In the genomic region with DNA sequence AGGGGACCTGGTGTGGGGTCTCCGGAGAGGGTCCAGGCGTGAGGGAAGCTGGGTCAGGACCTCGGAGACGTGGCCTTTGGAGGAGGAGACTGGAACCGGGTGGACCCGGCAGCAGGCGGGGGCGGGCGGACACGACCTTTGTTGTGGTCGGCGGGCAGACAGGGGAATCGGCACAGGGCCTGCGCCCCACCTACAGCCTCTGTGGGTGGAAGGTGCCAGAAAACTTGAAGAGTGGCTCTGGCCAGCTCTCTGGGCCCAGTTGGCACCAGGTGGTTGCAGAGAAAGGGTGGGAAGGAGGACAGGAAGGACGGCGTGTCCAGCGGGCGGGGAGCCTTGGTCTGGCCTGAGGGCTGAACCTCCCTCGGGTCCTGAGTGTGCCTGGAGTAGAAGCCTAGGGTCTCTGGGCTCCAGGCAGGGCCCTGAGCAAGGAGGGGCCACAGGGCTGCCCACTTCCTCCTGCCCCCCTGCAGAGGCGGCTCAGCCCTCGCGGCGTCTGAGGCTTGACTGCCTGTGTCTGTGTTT, we compare ENCODE assay signal across 1 cellular context.
TF ChIP-seq lines count a peak whose summit lies in the region.

No MANE protein-coding gene starts in this region.

TF ChIP-seq in HepG2, 621 proteins besides CTCF, POLR2A, EP300 and RAD21 (continued from another document and continues in another):
- no peak for TF ChIP-seq RCOR2 (CRISPR knock-in tag; IDR thresholded peaks at IDR 0.05)
- TF ChIP-seq NRL (CRISPR knock-in tag; IDR thresholded peaks at IDR 0.05; ENCODE audit: borderline replicate concordance) = 0 out of 2 replicates have a peak, but pooled peaks have one; percentile 44
- TF ChIP-seq, protein P1, sequence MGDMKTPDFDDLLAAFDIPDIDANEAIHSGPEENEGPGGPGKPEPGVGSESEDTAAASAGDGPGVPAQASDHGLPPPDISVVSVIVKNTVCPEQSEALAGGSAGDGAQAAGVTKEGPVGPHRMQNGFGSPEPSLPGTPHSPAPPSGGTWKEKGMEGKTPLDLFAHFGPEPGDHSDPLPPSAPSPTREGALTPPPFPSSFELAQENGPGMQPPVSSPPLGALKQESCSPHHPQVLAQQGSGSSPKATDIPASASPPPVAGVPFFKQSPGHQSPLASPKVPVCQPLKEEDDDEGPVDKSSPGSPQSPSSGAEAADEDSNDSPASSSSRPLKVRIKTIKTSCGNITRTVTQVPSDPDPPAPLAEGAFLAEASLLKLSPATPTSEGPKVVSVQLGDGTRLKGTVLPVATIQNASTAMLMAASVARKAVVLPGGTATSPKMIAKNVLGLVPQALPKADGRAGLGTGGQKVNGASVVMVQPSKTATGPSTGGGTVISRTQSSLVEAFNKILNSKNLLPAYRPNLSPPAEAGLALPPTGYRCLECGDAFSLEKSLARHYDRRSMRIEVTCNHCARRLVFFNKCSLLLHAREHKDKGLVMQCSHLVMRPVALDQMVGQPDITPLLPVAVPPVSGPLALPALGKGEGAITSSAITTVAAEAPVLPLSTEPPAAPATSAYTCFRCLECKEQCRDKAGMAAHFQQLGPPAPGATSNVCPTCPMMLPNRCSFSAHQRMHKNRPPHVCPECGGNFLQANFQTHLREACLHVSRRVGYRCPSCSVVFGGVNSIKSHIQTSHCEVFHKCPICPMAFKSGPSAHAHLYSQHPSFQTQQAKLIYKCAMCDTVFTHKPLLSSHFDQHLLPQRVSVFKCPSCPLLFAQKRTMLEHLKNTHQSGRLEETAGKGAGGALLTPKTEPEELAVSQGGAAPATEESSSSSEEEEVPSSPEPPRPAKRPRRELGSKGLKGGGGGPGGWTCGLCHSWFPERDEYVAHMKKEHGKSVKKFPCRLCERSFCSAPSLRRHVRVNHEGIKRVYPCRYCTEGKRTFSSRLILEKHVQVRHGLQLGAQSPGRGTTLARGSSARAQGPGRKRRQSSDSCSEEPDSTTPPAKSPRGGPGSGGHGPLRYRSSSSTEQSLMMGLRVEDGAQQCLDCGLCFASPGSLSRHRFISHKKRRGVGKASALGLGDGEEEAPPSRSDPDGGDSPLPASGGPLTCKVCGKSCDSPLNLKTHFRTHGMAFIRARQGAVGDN (CRISPR knock-in tag; IDR thresholded peaks at IDR 0.05) = peak; percentile 79
- 0 out of 2 replicates have a peak, but pooled peaks have one; percentile 50 for TF ChIP-seq ZBTB8A (CRISPR knock-in tag; IDR thresholded peaks at IDR 0.05; ENCODE audit: borderline replicate concordance, low read depth)
- 0 out of 2 replicates have a peak, but pooled peaks have one; percentile 2 for TF ChIP-seq HES4 (CRISPR knock-in tag; IDR thresholded peaks at IDR 0.05; ENCODE audit: borderline replicate concordance)
- no peak for TF ChIP-seq SMAD9 (CRISPR knock-in tag; IDR thresholded peaks at IDR 0.05)
- TF ChIP-seq FOXA3 (CRISPR knock-in tag; IDR thresholded peaks at IDR 0.05) = no peak
- no peak for TF ChIP-seq PHF5A (CRISPR knock-in tag; IDR thresholded peaks at IDR 0.05; ENCODE audit: low read depth, unreplicated experiment)
- TF ChIP-seq, protein P2, sequence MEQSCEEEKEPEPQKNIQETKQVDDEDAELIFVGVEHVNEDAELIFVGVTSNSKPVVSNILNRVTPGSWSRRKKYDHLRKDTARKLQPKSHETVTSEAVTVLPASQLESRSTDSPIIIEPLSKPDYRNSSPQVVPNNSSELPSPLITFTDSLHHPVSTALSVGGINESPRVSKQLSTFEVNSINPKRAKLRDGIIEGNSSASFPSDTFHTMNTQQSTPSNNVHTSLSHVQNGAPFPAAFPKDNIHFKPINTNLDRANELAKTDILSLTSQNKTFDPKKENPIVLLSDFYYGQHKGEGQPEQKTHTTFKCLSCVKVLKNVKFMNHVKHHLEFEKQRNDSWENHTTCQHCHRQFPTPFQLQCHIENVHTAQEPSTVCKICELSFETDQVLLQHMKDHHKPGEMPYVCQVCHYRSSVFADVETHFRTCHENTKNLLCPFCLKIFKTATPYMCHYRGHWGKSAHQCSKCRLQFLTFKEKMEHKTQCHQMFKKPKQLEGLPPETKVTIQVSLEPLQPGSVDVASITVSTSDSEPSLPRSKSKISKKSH (CRISPR knock-in tag; IDR thresholded peaks at IDR 0.05; ENCODE audit: borderline replicate concordance) = no peak
- no peak for TF ChIP-seq ZNF263 (CRISPR knock-in tag; IDR thresholded peaks at IDR 0.05)
- TF ChIP-seq YY1 (IDR thresholded peaks at IDR 0.05; ENCODE audit: insufficient read depth, insufficient replicate concordance, low read depth, low read length) = no peak
- peak; percentile 37; the same call in 1 of the 2 replicates for TF ChIP-seq DMAP1 (CRISPR knock-in tag; IDR thresholded peaks at IDR 0.05)
- TF ChIP-seq FOXC1 (CRISPR knock-in tag; IDR thresholded peaks at IDR 0.05; ENCODE audit: borderline replicate concordance) = no peak
- TF ChIP-seq, protein P3, sequence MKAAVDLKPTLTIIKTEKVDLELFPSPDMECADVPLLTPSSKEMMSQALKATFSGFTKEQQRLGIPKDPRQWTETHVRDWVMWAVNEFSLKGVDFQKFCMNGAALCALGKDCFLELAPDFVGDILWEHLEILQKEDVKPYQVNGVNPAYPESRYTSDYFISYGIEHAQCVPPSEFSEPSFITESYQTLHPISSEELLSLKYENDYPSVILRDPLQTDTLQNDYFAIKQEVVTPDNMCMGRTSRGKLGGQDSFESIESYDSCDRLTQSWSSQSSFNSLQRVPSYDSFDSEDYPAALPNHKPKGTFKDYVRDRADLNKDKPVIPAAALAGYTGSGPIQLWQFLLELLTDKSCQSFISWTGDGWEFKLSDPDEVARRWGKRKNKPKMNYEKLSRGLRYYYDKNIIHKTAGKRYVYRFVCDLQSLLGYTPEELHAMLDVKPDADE (CRISPR knock-in tag; IDR thresholded peaks at IDR 0.05) = no peak
- TF ChIP-seq SOX13 (IDR thresholded peaks at IDR 0.05) = no peak
- peak in 1 of 2 experiments; percentile 39; a peak in 1 of 4 replicates for TF ChIP-seq SOX13 (CRISPR knock-in tag; conservative IDR thresholded peaks at IDR 0.05 in 1 of 2, IDR thresholded peaks at IDR 0.05 in 1 of 2)
- no peak for TF ChIP-seq KMT2B (CRISPR knock-in tag; IDR thresholded peaks at IDR 0.05)
- TF ChIP-seq ZNF615 (CRISPR knock-in tag; IDR thresholded peaks at IDR 0.05; ENCODE audit: borderline replicate concordance) = no peak
- no peak for TF ChIP-seq ZNF782 (CRISPR knock-in tag; IDR thresholded peaks at IDR 0.05; ENCODE audit: borderline replicate concordance)
- no peak for TF ChIP-seq KDM5A (IDR thresholded peaks at IDR 0.05; ENCODE audit: borderline replicate concordance, low read length)
- TF ChIP-seq, protein P4, sequence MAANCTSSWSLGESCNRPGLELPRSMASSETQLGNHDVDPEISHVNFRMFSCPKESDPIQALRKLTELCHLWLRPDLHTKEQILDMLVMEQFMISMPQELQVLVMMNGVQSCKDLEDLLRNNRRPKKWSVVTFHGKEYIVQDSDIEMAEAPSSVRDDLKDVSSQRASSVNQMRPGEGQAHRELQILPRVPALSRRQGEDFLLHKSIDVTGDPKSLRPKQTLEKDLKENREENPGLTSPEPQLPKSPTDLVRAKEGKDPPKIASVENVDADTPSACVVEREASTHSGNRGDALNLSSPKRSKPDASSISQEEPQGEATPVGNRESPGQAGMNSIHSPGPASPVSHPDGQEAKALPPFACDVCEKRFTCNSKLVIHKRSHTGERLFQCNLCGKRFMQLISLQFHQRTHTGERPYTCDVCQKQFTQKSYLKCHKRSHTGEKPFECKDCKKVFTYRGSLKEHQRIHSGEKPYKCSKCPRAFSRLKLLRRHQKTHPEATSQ (CRISPR knock-in tag; IDR thresholded peaks at IDR 0.05; ENCODE audit: borderline replicate concordance) = no peak
- TF ChIP-seq RFX5 (IDR thresholded peaks at IDR 0.05; ENCODE audit: low read depth, low read length) = no peak
- no peak for TF ChIP-seq ZNF350 (CRISPR knock-in tag; IDR thresholded peaks at IDR 0.05; ENCODE audit: borderline replicate concordance, low read depth)
- TF ChIP-seq ZFP37 (CRISPR knock-in tag; IDR thresholded peaks at IDR 0.05; ENCODE audit: borderline replicate concordance) = no peak
- TF ChIP-seq, protein P5, sequence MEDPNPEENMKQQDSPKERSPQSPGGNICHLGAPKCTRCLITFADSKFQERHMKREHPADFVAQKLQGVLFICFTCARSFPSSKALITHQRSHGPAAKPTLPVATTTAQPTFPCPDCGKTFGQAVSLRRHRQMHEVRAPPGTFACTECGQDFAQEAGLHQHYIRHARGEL (CRISPR knock-in tag; IDR thresholded peaks at IDR 0.05) = no peak
- TF ChIP-seq ZFP90 (CRISPR knock-in tag; IDR thresholded peaks at IDR 0.05; ENCODE audit: borderline replicate concordance) = no peak
- no peak for TF ChIP-seq ZNF335 (CRISPR knock-in tag; IDR thresholded peaks at IDR 0.05)
- TF ChIP-seq, protein P6, sequence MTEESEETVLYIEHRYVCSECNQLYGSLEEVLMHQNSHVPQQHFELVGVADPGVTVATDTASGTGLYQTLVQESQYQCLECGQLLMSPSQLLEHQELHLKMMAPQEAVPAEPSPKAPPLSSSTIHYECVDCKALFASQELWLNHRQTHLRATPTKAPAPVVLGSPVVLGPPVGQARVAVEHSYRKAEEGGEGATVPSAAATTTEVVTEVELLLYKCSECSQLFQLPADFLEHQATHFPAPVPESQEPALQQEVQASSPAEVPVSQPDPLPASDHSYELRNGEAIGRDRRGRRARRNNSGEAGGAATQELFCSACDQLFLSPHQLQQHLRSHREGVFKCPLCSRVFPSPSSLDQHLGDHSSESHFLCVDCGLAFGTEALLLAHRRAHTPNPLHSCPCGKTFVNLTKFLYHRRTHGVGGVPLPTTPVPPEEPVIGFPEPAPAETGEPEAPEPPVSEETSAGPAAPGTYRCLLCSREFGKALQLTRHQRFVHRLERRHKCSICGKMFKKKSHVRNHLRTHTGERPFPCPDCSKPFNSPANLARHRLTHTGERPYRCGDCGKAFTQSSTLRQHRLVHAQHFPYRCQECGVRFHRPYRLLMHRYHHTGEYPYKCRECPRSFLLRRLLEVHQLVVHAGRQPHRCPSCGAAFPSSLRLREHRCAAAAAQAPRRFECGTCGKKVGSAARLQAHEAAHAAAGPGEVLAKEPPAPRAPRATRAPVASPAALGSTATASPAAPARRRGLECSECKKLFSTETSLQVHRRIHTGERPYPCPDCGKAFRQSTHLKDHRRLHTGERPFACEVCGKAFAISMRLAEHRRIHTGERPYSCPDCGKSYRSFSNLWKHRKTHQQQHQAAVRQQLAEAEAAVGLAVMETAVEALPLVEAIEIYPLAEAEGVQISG (CRISPR knock-in tag; IDR thresholded peaks at IDR 0.05) = no peak
- TF ChIP-seq, protein P7, sequence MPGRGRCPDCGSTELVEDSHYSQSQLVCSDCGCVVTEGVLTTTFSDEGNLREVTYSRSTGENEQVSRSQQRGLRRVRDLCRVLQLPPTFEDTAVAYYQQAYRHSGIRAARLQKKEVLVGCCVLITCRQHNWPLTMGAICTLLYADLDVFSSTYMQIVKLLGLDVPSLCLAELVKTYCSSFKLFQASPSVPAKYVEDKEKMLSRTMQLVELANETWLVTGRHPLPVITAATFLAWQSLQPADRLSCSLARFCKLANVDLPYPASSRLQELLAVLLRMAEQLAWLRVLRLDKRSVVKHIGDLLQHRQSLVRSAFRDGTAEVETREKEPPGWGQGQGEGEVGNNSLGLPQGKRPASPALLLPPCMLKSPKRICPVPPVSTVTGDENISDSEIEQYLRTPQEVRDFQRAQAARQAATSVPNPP (CRISPR knock-in tag; IDR thresholded peaks at IDR 0.05) = no peak
- no peak; the same call in 1 of the 2 replicates for TF ChIP-seq ZKSCAN5 (CRISPR knock-in tag; IDR thresholded peaks at IDR 0.05)
- TF ChIP-seq MATR3 (CRISPR knock-in tag; IDR thresholded peaks at IDR 0.05) = no peak
- TF ChIP-seq PCBP2 (optimal IDR thresholded peaks at IDR 0.05; ENCODE audit: low read depth, low read length, poor library complexity, severe bottlenecking) = no peak
- TF ChIP-seq RXRA (CRISPR knock-in tag; IDR thresholded peaks at IDR 0.05) = 0 out of 2 replicates have a peak, but pooled peaks have one; percentile 18
- no peak for TF ChIP-seq EZH2 (conservative IDR thresholded peaks at IDR 0.05; ENCODE audit: low read depth, low read length)
- TF ChIP-seq NFKB2 (CRISPR knock-in tag; IDR thresholded peaks at IDR 0.05; ENCODE audit: borderline replicate concordance) = 0 out of 2 replicates have a peak, but pooled peaks have one; percentile 6
- TF ChIP-seq ZNF629 (CRISPR knock-in tag; conservative IDR thresholded peaks at IDR 0.05) = no peak
- TF ChIP-seq, protein P8, sequence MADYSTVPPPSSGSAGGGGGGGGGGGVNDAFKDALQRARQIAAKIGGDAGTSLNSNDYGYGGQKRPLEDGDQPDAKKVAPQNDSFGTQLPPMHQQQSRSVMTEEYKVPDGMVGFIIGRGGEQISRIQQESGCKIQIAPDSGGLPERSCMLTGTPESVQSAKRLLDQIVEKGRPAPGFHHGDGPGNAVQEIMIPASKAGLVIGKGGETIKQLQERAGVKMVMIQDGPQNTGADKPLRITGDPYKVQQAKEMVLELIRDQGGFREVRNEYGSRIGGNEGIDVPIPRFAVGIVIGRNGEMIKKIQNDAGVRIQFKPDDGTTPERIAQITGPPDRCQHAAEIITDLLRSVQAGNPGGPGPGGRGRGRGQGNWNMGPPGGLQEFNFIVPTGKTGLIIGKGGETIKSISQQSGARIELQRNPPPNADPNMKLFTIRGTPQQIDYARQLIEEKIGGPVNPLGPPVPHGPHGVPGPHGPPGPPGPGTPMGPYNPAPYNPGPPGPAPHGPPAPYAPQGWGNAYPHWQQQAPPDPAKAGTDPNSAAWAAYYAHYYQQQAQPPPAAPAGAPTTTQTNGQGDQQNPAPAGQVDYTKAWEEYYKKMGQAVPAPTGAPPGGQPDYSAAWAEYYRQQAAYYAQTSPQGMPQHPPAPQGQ (CRISPR knock-in tag; IDR thresholded peaks at IDR 0.05; ENCODE audit: borderline replicate concordance) = peak; percentile 61; the same call in 1 of the 2 replicates
- TF ChIP-seq, protein P9, sequence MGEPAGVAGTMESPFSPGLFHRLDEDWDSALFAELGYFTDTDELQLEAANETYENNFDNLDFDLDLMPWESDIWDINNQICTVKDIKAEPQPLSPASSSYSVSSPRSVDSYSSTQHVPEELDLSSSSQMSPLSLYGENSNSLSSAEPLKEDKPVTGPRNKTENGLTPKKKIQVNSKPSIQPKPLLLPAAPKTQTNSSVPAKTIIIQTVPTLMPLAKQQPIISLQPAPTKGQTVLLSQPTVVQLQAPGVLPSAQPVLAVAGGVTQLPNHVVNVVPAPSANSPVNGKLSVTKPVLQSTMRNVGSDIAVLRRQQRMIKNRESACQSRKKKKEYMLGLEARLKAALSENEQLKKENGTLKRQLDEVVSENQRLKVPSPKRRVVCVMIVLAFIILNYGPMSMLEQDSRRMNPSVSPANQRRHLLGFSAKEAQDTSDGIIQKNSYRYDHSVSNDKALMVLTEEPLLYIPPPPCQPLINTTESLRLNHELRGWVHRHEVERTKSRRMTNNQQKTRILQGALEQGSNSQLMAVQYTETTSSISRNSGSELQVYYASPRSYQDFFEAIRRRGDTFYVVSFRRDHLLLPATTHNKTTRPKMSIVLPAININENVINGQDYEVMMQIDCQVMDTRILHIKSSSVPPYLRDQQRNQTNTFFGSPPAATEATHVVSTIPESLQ (CRISPR knock-in tag; conservative IDR thresholded peaks at IDR 0.05) = no peak
- peak; percentile 18; the same call in 1 of the 2 replicates for TF ChIP-seq GATAD2A (CRISPR knock-in tag; IDR thresholded peaks at IDR 0.05)
- 0 out of 2 replicates have a peak, but pooled peaks have one; percentile 33 for TF ChIP-seq TGIF2 (CRISPR knock-in tag; IDR thresholded peaks at IDR 0.05)
- TF ChIP-seq EHMT2 (IDR thresholded peaks at IDR 0.05; ENCODE audit: borderline replicate concordance, low read depth, low read length) = no peak
- TF ChIP-seq MYC (CRISPR knock-in tag; IDR thresholded peaks at IDR 0.05; ENCODE audit: borderline replicate concordance) = peak; percentile 44; the same call in 1 of the 2 replicates
- no peak for TF ChIP-seq HIVEP1 (CRISPR knock-in tag; IDR thresholded peaks at IDR 0.05)
- TF ChIP-seq SP4 (CRISPR knock-in tag; IDR thresholded peaks at IDR 0.05) = peak; percentile 30; the same call in 1 of the 2 replicates
- peak; percentile 56; the same call in 1 of the 2 replicates for TF ChIP-seq ZNF768 (CRISPR knock-in tag; IDR thresholded peaks at IDR 0.05)
- no peak for TF ChIP-seq MEF2D (CRISPR knock-in tag; IDR thresholded peaks at IDR 0.05)
- no peak for TF ChIP-seq ZSCAN20 (CRISPR knock-in tag; IDR thresholded peaks at IDR 0.05; ENCODE audit: borderline replicate concordance)
- TF ChIP-seq RBFOX2 (IDR thresholded peaks at IDR 0.05; ENCODE audit: low read depth, low read length) = peak; percentile 30; the same call in 1 of the 2 replicates
